19 cellular contexts compared by ENCODE assay signal in genomic region chr5:73946278-73946677, GRCh38.
"Had no signal": no experiment of that assay in that cellular context is flagged by ENCODE, and none has a peak within 500 bp of the region (broad histone marks: within the 10 kb centered on the region; RNA-seq: fewer than 3 reads in every experiment).

No MANE protein-coding gene starts in this region.

- H3K4me1 Mint-ChIP-seq: activated CD4-positive, alpha-beta T cell treated with anti-CD3 and anti-CD28 coated beads, Interleukin-2, amount 10 ng/mL, durations not matched to agents 7 days and 5 days; activated CD8-positive, alpha-beta memory T cell treated with anti-CD3 and anti-CD28 coated beads, Interleukin-2, amount 10 ng/mL, durations not matched to agents 7 days and 5 days; activated naive CD4-positive, alpha-beta T cell treated with anti-CD3 and anti-CD28 coated beads, Interleukin-2, amount 10 ng/mL, durations not matched to agents 7 days and 5 days; endodermal cell; T-cell had no signal

- H3K27ac ChIP-seq: cardiac muscle cell, upper lobe of left lung, VCaP had no signal

- H3K36me3 ChIP-seq: cardiac muscle cell, upper lobe of left lung had no signal

- DNase-seq: activated CD4-positive, CD25-positive, alpha-beta regulatory T cell treated with anti-CD3 and anti-CD28 coated beads, Interleukin-2, amount 50 U/mL, for 72 hours; activated CD8-positive, alpha-beta memory T cell treated with anti-CD3 and anti-CD28 coated beads, Interleukin-2, amount 10 ng/mL, durations not matched to agents 7 days and 5 days; activated CD8-positive, alpha-beta T cell treated with anti-CD3 and anti-CD28 coated beads for 36 hours; activated effector memory CD4-positive, alpha-beta T cell treated with anti-CD3 and anti-CD28 coated beads, Interleukin-2, amount 50 U/mL, for 16 hours; activated naive CD4-positive, alpha-beta T cell treated with anti-CD3 and anti-CD28 coated beads, Interleukin-2, amount 10 ng/mL, durations not matched to agents 7 days and 5 days; activated T-cell treated with anti-CD3 and anti-CD28 coated beads for 4 hours; cortex of kidney; left ventricle myocardium superior; occipital lobe; stimulated activated naive CD4-positive, alpha-beta T cell treated with Interleukin-2 at 50 U/mL for 16 hours; T-cell; upper lobe of left lung had no signal

- H3K9me3 Mint-ChIP-seq: activated CD4-positive, alpha-beta T cell treated with anti-CD3 and anti-CD28 coated beads, Interleukin-2, amount 10 ng/mL, durations not matched to agents 7 days and 5 days; activated naive CD4-positive, alpha-beta T cell treated with anti-CD3 and anti-CD28 coated beads, Interleukin-2, amount 10 ng/mL, durations not matched to agents 7 days and 5 days; endodermal cell; T-helper 2 cell treated with Interferon-gamma antibody and Interleukin-4, amounts not matched to agents 5 μg/mL and 100 μg/mL, for 36 hours had no signal

- H3K27me3 Mint-ChIP-seq: progenitor cell of endocrine pancreas had no signal

- H3K27ac Mint-ChIP-seq: activated CD4-positive, alpha-beta T cell treated with anti-CD3 and anti-CD28 coated beads, Interleukin-2, amount 10 ng/mL, durations not matched to agents 7 days and 5 days; activated CD8-positive, alpha-beta memory T cell treated with anti-CD3 and anti-CD28 coated beads, Interleukin-2, amount 10 ng/mL, durations not matched to agents 7 days and 5 days; activated CD8-positive, alpha-beta T cell treated with anti-CD3 and anti-CD28 coated beads for 36 hours; activated naive CD4-positive, alpha-beta T cell treated with anti-CD3 and anti-CD28 coated beads, Interleukin-2, amount 10 ng/mL, durations not matched to agents 7 days and 5 days; endodermal cell; progenitor cell of endocrine pancreas; T-cell; T-helper 2 cell treated with Interferon-gamma antibody and Interleukin-4, amounts not matched to agents 5 μg/mL and 100 μg/mL, for 36 hours had no signal

- H3K36me3 Mint-ChIP-seq: activated CD8-positive, alpha-beta memory T cell treated with anti-CD3 and anti-CD28 coated beads, Interleukin-2, amount 10 ng/mL, durations not matched to agents 7 days and 5 days; activated naive CD4-positive, alpha-beta T cell treated with anti-CD3 and anti-CD28 coated beads, Interleukin-2, amount 10 ng/mL, durations not matched to agents 7 days and 5 days; T-cell had no signal

- H3K4me3 ChIP-seq: cardiac muscle cell, upper lobe of left lung had no signal

- H3K4me3 Mint-ChIP-seq: activated CD4-positive, alpha-beta T cell treated with anti-CD3 and anti-CD28 coated beads, Interleukin-2, amount 10 ng/mL, durations not matched to agents 7 days and 5 days; activated CD8-positive, alpha-beta memory T cell treated with anti-CD3 and anti-CD28 coated beads, Interleukin-2, amount 10 ng/mL, durations not matched to agents 7 days and 5 days; activated CD8-positive, alpha-beta T cell treated with anti-CD3 and anti-CD28 coated beads for 36 hours; activated naive CD4-positive, alpha-beta T cell treated with anti-CD3 and anti-CD28 coated beads, Interleukin-2, amount 10 ng/mL, durations not matched to agents 7 days and 5 days; endodermal cell; neural crest cell; T-cell; T-helper 2 cell treated with Interferon-gamma antibody and Interleukin-4, amounts not matched to agents 5 μg/mL and 100 μg/mL, for 36 hours had no signal
